In genomic region chr16:12176051-12176450, GRCh38 we compare ENCODE assay signal across 25 cellular contexts.
"Had no signal": no experiment of that assay in that cellular context is flagged by ENCODE, and none has a peak within 500 bp of the region (broad histone marks: within the 10 kb centered on the region; RNA-seq: fewer than 3 reads in every experiment).

No MANE protein-coding gene starts in this region.

- H3K27ac Mint-ChIP-seq: nephron progenitor cell; stimulated activated naive CD8-positive, alpha-beta T cell treated with anti-CD3 and anti-CD28 coated beads, Interleukin-15, Interleukin-2, amounts not matched to agents 100 ng/mL and 50 ng/mL, for 24 hours had no signal

- H3K4me1 ChIP-seq: lower lobe of right lung, psoas muscle had no signal

- ATAC-seq: gastrocnemius medialis; left ventricle myocardium superior; lower lobe of right lung; psoas muscle; right cardiac atrium; stimulated activated naive B cell treated with anti-CD40 and anti-IgM and Interleukin-4, amounts not matched to agents 10 μg/mL and 1 μg/mL and 100 μg/mL, for 72 hours had no signal

- H3K27me3 Mint-ChIP-seq: naive B cell; stimulated activated naive B cell treated with anti-CD40 and anti-IgM and Interleukin-4, amounts not matched to agents 10 μg/mL and 1 μg/mL and 100 μg/mL, for 72 hours; stimulated activated naive CD8-positive, alpha-beta T cell treated with anti-CD3 and anti-CD28 coated beads, Interleukin-15, Interleukin-2, amounts not matched to agents 100 ng/mL and 50 ng/mL, for 24 hours had no signal

- H3K27ac ChIP-seq: coronary artery, esophagus squamous epithelium, gastrocnemius medialis, lower lobe of right lung, ovary, psoas muscle, sigmoid colon, skin epidermis, spleen, thoracic aorta, tibial nerve, upper lobe of left lung had no signal

- H3K9me3 ChIP-seq: esophagus squamous epithelium, gastrocnemius medialis, lower lobe of right lung, ovary, psoas muscle, sigmoid colon, spleen, thoracic aorta, tibial nerve, upper lobe of left lung had no signal

- H3K36me3 ChIP-seq: gastrocnemius medialis, lower lobe of right lung, ovary, sigmoid colon, spleen, thoracic aorta, tibial nerve, upper lobe of left lung had no signal

- H3K27me3 ChIP-seq: esophagus squamous epithelium, gastrocnemius medialis, ovary, sigmoid colon, spleen, tibial nerve, upper lobe of left lung had no signal

- DNase-seq: dermis blood vessel endothelial cell; effector memory CD4-positive, alpha-beta T cell; esophagus squamous epithelium; gastrocnemius medialis; head of caudate nucleus; left ventricle myocardium superior; lower lobe of right lung; naive B cell; nephron progenitor cell; occipital lobe; ovary; posterior cingulate gyrus; psoas muscle; right cardiac atrium; sigmoid colon; spleen; stimulated activated CD4-positive, alpha-beta T cell treated with anti-CD3 and anti-CD28 coated beads, Interleukin-15, amount 100 ng/mL, for 24 hours; stimulated activated CD4-positive, alpha-beta T cell treated with anti-CD3 and anti-CD28 coated beads, Interleukin-2, amount 100 ng/mL, for 48 hours; stimulated activated naive B cell treated with anti-CD40 and anti-IgM and Interleukin-4, amounts not matched to agents 10 μg/mL and 1 μg/mL and 100 μg/mL, for 72 hours; upper lobe of left lung had no signal

- H3K4me3 Mint-ChIP-seq: naive B cell; nephron progenitor cell; stimulated activated naive B cell treated with anti-CD40 and anti-IgM and Interleukin-4, amounts not matched to agents 10 μg/mL and 1 μg/mL and 100 μg/mL, for 72 hours; stimulated activated naive CD8-positive, alpha-beta T cell treated with anti-CD3 and anti-CD28 coated beads, Interleukin-15, Interleukin-2, amounts not matched to agents 100 ng/mL and 50 ng/mL, for 24 hours had no signal

- H3K9me3 Mint-ChIP-seq: nephron progenitor cell; stimulated activated naive CD8-positive, alpha-beta T cell treated with anti-CD3 and anti-CD28 coated beads, Interleukin-15, Interleukin-2, amounts not matched to agents 100 ng/mL and 50 ng/mL, for 24 hours had no signal

- H3K4me3 ChIP-seq: coronary artery, esophagus squamous epithelium, gastrocnemius medialis, lower lobe of right lung, ovary, psoas muscle, sigmoid colon, skin epidermis, spleen, thoracic aorta, tibial nerve, upper lobe of left lung had no signal
